Comparison of ENCODE assay signal across 16 cellular contexts in genomic region chr6:120938164-120938875, GRCh38.
A peak's percentile ranks its signal among the peaks of the same experiment; 100 is the strongest.
DNase-seq lines count a peak whose midpoint lies in the region; ATAC-seq and TF ChIP-seq lines count a peak whose summit lies in the region.
"Had no signal": no experiment of that assay in that cellular context is flagged by ENCODE, and none has a peak within 500 bp of the region (broad histone marks: within the 10 kb centered on the region; RNA-seq: fewer than 3 reads in every experiment).

No MANE protein-coding gene starts in this region.

- H3K4me3 Mint-ChIP-seq in memory B cell: no peak overlapping the region
- no peak overlapping the region for H3K4me3 Mint-ChIP-seq in glutamatergic neuron (ENCODE audit: unreplicated experiment)
- H3K4me3 Mint-ChIP-seq: activated naive CD8-positive, alpha-beta T cell treated with anti-CD3 and anti-CD28 coated beads, Interleukin-2, amount 10 ng/mL, durations not matched to agents 7 days and 5 days had no signal

- TF ChIP-seq CTCF in glutamatergic neuron (IDR thresholded peaks at IDR 0.05; ENCODE audit: partially characterized antibody, unreplicated experiment): no peak

- no peaks in the 10 kb centered on the region for H3K9me3 Mint-ChIP-seq in memory B cell
- no peaks in the 10 kb centered on the region for H3K9me3 Mint-ChIP-seq in glutamatergic neuron (ENCODE audit: unreplicated experiment)
- H3K9me3 Mint-ChIP-seq: activated naive CD8-positive, alpha-beta T cell treated with anti-CD3 and anti-CD28 coated beads, Interleukin-2, amount 10 ng/mL, durations not matched to agents 7 days and 5 days had no signal

- no peaks in the 10 kb centered on the region for H3K36me3 Mint-ChIP-seq in memory B cell
- H3K36me3 Mint-ChIP-seq in glutamatergic neuron (ENCODE audit: unreplicated experiment): no peaks in the 10 kb centered on the region
- H3K36me3 Mint-ChIP-seq: activated naive CD8-positive, alpha-beta T cell treated with anti-CD3 and anti-CD28 coated beads, Interleukin-2, amount 10 ng/mL, durations not matched to agents 7 days and 5 days had no signal

- POLR2A ChIA-PET in HEK293T (lab: Yijun Ruan, JAX): no interaction called here

- H3K4me1 Mint-ChIP-seq in memory B cell (peaks cover 13% of the 10 kb centered on the region), glutamatergic neuron (ENCODE audit: low read depth, unreplicated experiment) (no peaks in the 10 kb centered on the region)
- H3K4me1 Mint-ChIP-seq: activated naive CD8-positive, alpha-beta T cell treated with anti-CD3 and anti-CD28 coated beads, Interleukin-2, amount 10 ng/mL, durations not matched to agents 7 days and 5 days had no signal

- CTCF ChIA-PET in HEK293T (lab: Yijun Ruan, JAX): no interaction called here

- ATAC-seq in GM19438 (IDR thresholded peaks at IDR 0.05; ENCODE audit: low read depth, unreplicated experiment) (peak; percentile 41), HG02798 (IDR thresholded peaks at IDR 0.05; ENCODE audit: poor library complexity, unreplicated experiment) (peak; percentile 36), HG03469 (IDR thresholded peaks at IDR 0.05; ENCODE audit: unreplicated experiment) (peak; percentile 23), memory B cell (ENCODE audit: low read depth) (peak; percentile 41)
- ATAC-seq: K562 had no signal

- H3K27ac Mint-ChIP-seq in memory B cell (peak overlapping the region; percentile 58), glutamatergic neuron (ENCODE audit: unreplicated experiment) (no peak overlapping the region)
- H3K27ac Mint-ChIP-seq: activated naive CD8-positive, alpha-beta T cell treated with anti-CD3 and anti-CD28 coated beads, Interleukin-2, amount 10 ng/mL, durations not matched to agents 7 days and 5 days had no signal

- intact Hi-C loops in posterior vena cava (cut with DNase I): no loop called here

- DNase-seq in memory B cell (ENCODE audit: low spot score in 2 of 2) (no peak), HEK293T (ENCODE audit: extremely low spot score) (no peak), glutamatergic neuron (no peak), posterior vena cava (ENCODE audit: low spot score) (no peak)
- DNase-seq in activated naive CD4-positive, alpha-beta T cell treated with Interleukin-2 at 50 U/mL for 16 hours: no peak
- DNase-seq: activated CD4-positive, alpha-beta T cell treated with anti-CD3 and anti-CD28 coated beads, Interleukin-2, amount 50 U/mL, for 1 hour; activated naive CD8-positive, alpha-beta T cell treated with anti-CD3 and anti-CD28 coated beads, Interleukin-2, amount 10 ng/mL, durations not matched to agents 7 days and 5 days; DMS 273 treated with DMSO at 0.1 percent for 48 hours; effector memory CD4-positive, alpha-beta T cell; hypothalamus; NCI-H446; retina had no signal

- H3K27me3 Mint-ChIP-seq in memory B cell: no peaks in the 10 kb centered on the region
- H3K27me3 Mint-ChIP-seq in glutamatergic neuron (ENCODE audit: unreplicated experiment): no peaks in the 10 kb centered on the region

TF ChIP-seq in HEK293T, 16 proteins besides CTCF, POLR2A, EP300 and RAD21:
- no peak for TF ChIP-seq ELF4 (IDR thresholded peaks at IDR 0.05)
- no peak for TF ChIP-seq SUZ12 (IDR thresholded peaks at IDR 0.05)
- TF ChIP-seq CTBP1 (IDR thresholded peaks at IDR 0.05; ENCODE audit: borderline replicate concordance): no peak
- TF ChIP-seq FOXA1 (IDR thresholded peaks at IDR 0.05): no peak
- no peak for TF ChIP-seq LEF1 (IDR thresholded peaks at IDR 0.05; ENCODE audit: borderline replicate concordance)
- no peak for TF ChIP-seq FOXK2 (IDR thresholded peaks at IDR 0.05)
- no peak for TF ChIP-seq TARDBP (IDR thresholded peaks at IDR 0.05)
- TF ChIP-seq SP1 (IDR thresholded peaks at IDR 0.05): no peak
